8 cellular contexts compared by ENCODE assay signal in genomic region chr7:43729214-43729923, GRCh38. TPM values are rescaled to one million over a fixed set of nuclear protein-coding genes. Genes with fewer than 3 reads are reported as not detected.
A peak's percentile ranks its signal among the peaks of the same experiment; 100 is the strongest.
DNase-seq lines count a peak whose midpoint lies in the region; ATAC-seq and TF ChIP-seq lines count a peak whose summit lies in the region.

TSS of gene COA1 (minus strand) at chr7:43729523. CDS start at chr7:43648614, 80,909 bp downstream.

- H3K36me3 ChIP-seq in SU-DHL-6 (ENCODE audit: low read length) (no peaks in the 10 kb centered on the region), ovary (no peaks in the 10 kb centered on the region), thymus (ENCODE audit: control insufficient read depth, insufficient read depth) (no peaks in the 10 kb centered on the region)

- peaks cover 3% of the 10 kb centered on the region for H3K36me3 Mint-ChIP-seq in activated naive CD8-positive, alpha-beta T cell treated with anti-CD3 and anti-CD28 coated beads, Interleukin-2, amount 10 ng/mL, durations not matched to agents 7 days and 5 days

- DNase-seq in NCI-H128 (lab: John Stamatoyannopoulos, UW; ENCODE audit: unreplicated experiment) (peak; percentile 74), Right ventricle myocardium inferior (ENCODE audit: missing footprints) (peak; percentile 92), ovary (peak; percentile 80 to 89 (median 83))
- DNase-seq in activated naive CD8-positive, alpha-beta T cell treated with anti-CD3 and anti-CD28 coated beads, Interleukin-2, amount 10 ng/mL, durations not matched to agents 7 days and 5 days = peak; percentile 81

- H3K4me3 ChIP-seq in SU-DHL-6 (ENCODE audit: insufficient read depth, low read length, poor library complexity, severe bottlenecking) (peak within 1 kb of the TSS; percentile 86), ovary (peak within 1 kb of the TSS; percentile 75), thymus (ENCODE audit: low read length) (peak within 1 kb of the TSS; percentile 72)

- peaks cover 23% of the 10 kb centered on the region for H3K4me1 Mint-ChIP-seq in activated naive CD8-positive, alpha-beta T cell treated with anti-CD3 and anti-CD28 coated beads, Interleukin-2, amount 10 ng/mL, durations not matched to agents 7 days and 5 days

- peak within 1 kb of the TSS; percentile 93 for H3K4me3 Mint-ChIP-seq in activated naive CD8-positive, alpha-beta T cell treated with anti-CD3 and anti-CD28 coated beads, Interleukin-2, amount 10 ng/mL, durations not matched to agents 7 days and 5 days

- H3K27ac Mint-ChIP-seq in activated naive CD8-positive, alpha-beta T cell treated with anti-CD3 and anti-CD28 coated beads, Interleukin-2, amount 10 ng/mL, durations not matched to agents 7 days and 5 days = peak within 1 kb of the TSS; percentile 85

- peak within 1 kb of the TSS; percentile 95 for H3K4me2 ChIP-seq in SU-DHL-6 (ENCODE audit: low read depth, low read length, poor library complexity, severe bottlenecking)

- H3K9me3 Mint-ChIP-seq in activated naive CD8-positive, alpha-beta T cell treated with anti-CD3 and anti-CD28 coated beads, Interleukin-2, amount 10 ng/mL, durations not matched to agents 7 days and 5 days = no peaks in the 10 kb centered on the region

- peak within 1 kb of the TSS; percentile 99 for H2AFZ ChIP-seq in SU-DHL-6 (ENCODE audit: low read depth, low read length, severe bottlenecking)

- H3K9me3 ChIP-seq in SU-DHL-6 (ENCODE audit: insufficient read depth, low read length) = no peaks in the 10 kb centered on the region
- H3K9me3 ChIP-seq in ovary = no peaks in the 10 kb centered on the region
- H3K9me3 ChIP-seq in thymus (ENCODE audit: control insufficient read depth) = no peaks in the 10 kb centered on the region

- H3K79me2 ChIP-seq in SU-DHL-6 (ENCODE audit: insufficient read depth, low read length) = peaks cover 50% of the 10 kb centered on the region

- peak; percentile 30 for TF ChIP-seq POLR2A in ovary (IDR thresholded peaks at IDR 0.05)

- no peaks in the 10 kb centered on the region for H3K9me2 ChIP-seq in SU-DHL-6 (replicated peaks; ENCODE audit: insufficient read depth, low read length)

- peak within 1 kb of the TSS; percentile 73 for H3K9ac ChIP-seq in SU-DHL-6 (ENCODE audit: low read length)

- no peaks in the 10 kb centered on the region; the same call in 1 of the 2 replicates for H3F3A ChIP-seq in SU-DHL-6 (ENCODE audit: insufficient read depth)

- WGBS in ovary, 3 donors = 0 to 1% (median 1%) methylated on average over 47 to 66 of the region's 66 CpGs
- WGBS in thymus = under 1% methylated on average over 66 of the region's 66 CpGs

- H3K27me3 ChIP-seq in SU-DHL-6 (ENCODE audit: low read length) (no peaks in the 10 kb centered on the region), ovary (no peaks in the 10 kb centered on the region), thymus (ENCODE audit: control insufficient read depth, insufficient read depth) (no peaks in the 10 kb centered on the region)

- ATAC-seq in HG02678 (IDR thresholded peaks at IDR 0.05; ENCODE audit: unreplicated experiment) (peak; percentile 84), Right ventricle myocardium inferior (peak; percentile 99)
- peak; percentile 89 for ATAC-seq in activated naive CD8-positive, alpha-beta T cell treated with anti-CD3 and anti-CD28 coated beads, Interleukin-2, amount 10 ng/mL, durations not matched to agents 7 days and 5 days (ENCODE audit: low read depth)

- intact Hi-C loops in Right ventricle myocardium inferior (cut with DNase I) = loop anchor here (2.0 kb wide), 1 partner anchor 147 kb away; the partner anchor contains the start of gene STK17A
- intact Hi-C loops in ovary (cut with DNase I) = loop anchor here in 1 of 4 donors (5.0 kb wide), 1 partner anchor 108 kb away; no protein-coding TSS in a partner anchor

- peaks cover 5% of the 10 kb centered on the region for H3K27me3 Mint-ChIP-seq in activated naive CD8-positive, alpha-beta T cell treated with anti-CD3 and anti-CD28 coated beads, Interleukin-2, amount 10 ng/mL, durations not matched to agents 7 days and 5 days

- TF ChIP-seq CTCF in GM12872 (IDR thresholded peaks at IDR 0.05; ENCODE audit: insufficient read depth, low read depth, low read length) (peak; percentile 30; the same call in 1 of the 3 replicates), SU-DHL-6 (IDR thresholded peaks at IDR 0.05; ENCODE audit: insufficient read depth, low read length, poor library complexity, severe bottlenecking) (no peak), ovary (IDR thresholded peaks at IDR 0.05) (no peak)

- H3K4me1 ChIP-seq in ovary (ENCODE audit: insufficient read depth) (peaks cover 3% of the 10 kb centered on the region), thymus (ENCODE audit: control insufficient read depth, insufficient read depth, low read length) (peaks cover 7% of the 10 kb centered on the region)

- no peak for TF ChIP-seq EP300 in ovary (IDR thresholded peaks at IDR 0.05)

- no peaks in the 10 kb centered on the region for H4K20me1 ChIP-seq in SU-DHL-6 (ENCODE audit: low read depth, low read length)

- peak within 1 kb of the TSS; percentile 61 for H3K27ac ChIP-seq in SU-DHL-6 (ENCODE audit: low read depth, low read length)
- peak within 1 kb of the TSS; percentile 46 to 54 for H3K27ac ChIP-seq in ovary
- peak within 1 kb of the TSS; percentile 83 for H3K27ac ChIP-seq in thymus (ENCODE audit: low read depth)

- POLR2A ChIA-PET in activated naive CD8-positive, alpha-beta T cell treated with anti-CD3 and anti-CD28 coated beads, Interleukin-2, amount 10 ng/mL, durations not matched to agents 7 days and 5 days (lab: Charles Lee) = interaction anchor here (0.6 to 2.3 kb wide), 9 partner anchors 24 to 797 kb away, joined by 3 to 24 read pairs (median 4); partner anchors contain the start of genes BLVRA, MRPL32 and STK17A

RNA-seq across cellular contexts. Expression of gene COA1, which starts in this region (rescaled TPM):
- 10 to 100 TPM; 72.7 to 80.2 TPM for total RNA-seq in activated naive CD8-positive, alpha-beta T cell treated with anti-CD3 and anti-CD28 coated beads, Interleukin-2, amount 10 ng/mL, durations not matched to agents 7 days and 5 days
- 66.7 TPM for total RNA-seq in Right ventricle myocardium inferior
- total RNA-seq in ovary = 10 to 100 TPM; 45.4 to 67.7 (median 51.8) TPM
- polyA plus RNA-seq in ovary = 10 to 100 TPM; 33.2 to 41.8 TPM
- polyA plus RNA-seq in thymus = 89.2 TPM

Comparison
In these comparisons a context has a peak if more than half of its experiments do, and no peak if none do; other contexts are left out.
1. Peak in every context shown above with its lines: DNase-seq, ATAC-seq, H3K4me3 ChIP-seq and H3K27ac ChIP-seq.